21 cellular contexts compared by ENCODE assay signal in genomic region chr7:30973292-30973691, GRCh38. TPM values are rescaled to one million over a fixed set of nuclear protein-coding genes. Genes with fewer than 3 reads are reported as not detected.
DNase-seq lines count a peak whose midpoint lies in the region; ATAC-seq, FAIRE-seq and TF ChIP-seq lines count a peak whose summit lies in the region.
"Had no signal": no experiment of that assay in that cellular context is flagged by ENCODE, and none has a peak within 500 bp of the region (broad histone marks: within the 10 kb centered on the region; RNA-seq: fewer than 3 reads in every experiment).

No MANE protein-coding gene starts in this region.

- in situ Hi-C loops in G401 (cut with HindIII; ENCODE audit: low sequenced_read_pairs) = no loop called here

- no peaks in the 10 kb centered on the region for H3F3A ChIP-seq in SK-N-SH (replicated peaks; ENCODE audit: insufficient read depth)

- intact Hi-C loops in heart right ventricle (cut with DNase I) = loop anchor here in 2 of 10 donors (5.0 kb wide), 2 partner anchors 36 to 231 kb away; no protein-coding TSS in a partner anchor

- H3K27me3 ChIP-seq in SK-N-SH (ENCODE audit: insufficient read depth) = peaks cover 22% of the 10 kb centered on the region; the same call in 1 of the 2 replicates
- no peaks in the 10 kb centered on the region for H3K27me3 ChIP-seq in right atrium auricular region
- peaks cover 0 to 31% (median 0%) of the 10 kb centered on the region in 7 donors for H3K27me3 ChIP-seq in heart right ventricle
- H3K27me3 ChIP-seq in KMS-11 (ENCODE audit: insufficient read depth, low read depth) = no peaks in the 10 kb centered on the region
- H3K27me3 ChIP-seq: BLaER1 had no signal

- H3K9me2 ChIP-seq in SK-N-SH = no peaks in the 10 kb centered on the region

- H3K9ac ChIP-seq in SK-N-SH (no peak overlapping the region), KMS-11 (no peak overlapping the region)
- H3K9ac ChIP-seq: BLaER1 had no signal

- TF ChIP-seq EP300 in SK-N-SH (IDR thresholded peaks at IDR 0.05; ENCODE audit: borderline replicate concordance in 1 of 2, low read depth in 1 of 2, low read length in 1 of 2) = no peak

- H3K36me3 ChIP-seq in SK-N-SH (replicated peaks in 1 of 2; ENCODE audit: control insufficient read depth in 1 of 2, insufficient read depth in 2 of 2, low read length in 1 of 2) (no peaks in the 10 kb centered on the region), right atrium auricular region (no peaks in the 10 kb centered on the region), heart right ventricle (no peaks in the 10 kb centered on the region), KMS-11 (ENCODE audit: insufficient read depth) (no peaks in the 10 kb centered on the region)
- H3K36me3 ChIP-seq: BLaER1 had no signal

- CTCF ChIA-PET in SK-N-SH (lab: Yijun Ruan, JAX) = interaction anchor here (1.3 to 31.8 kb wide), 16 partner anchors 9 to 291 kb away, joined by 3 to 1191 read pairs (median 7); partner anchors contain the start of genes CRHR2 and GHRHR

- no peak overlapping the region for H3K27ac ChIP-seq in SK-N-SH (ENCODE audit: low read depth in 2 of 2, low read length in 1 of 2)
- H3K27ac ChIP-seq in right atrium auricular region = no peak overlapping the region
- H3K27ac ChIP-seq in heart right ventricle = no peak overlapping the region
- H3K27ac ChIP-seq in KMS-11 = peak overlapping the region; percentile 92; the same call in 1 of the 2 replicates
- H3K27ac ChIP-seq: 22Rv1, A549, BLaER1, HL-60 had no signal

- H3K4me3 ChIP-seq in SK-N-SH (ENCODE audit: low read depth in 2 of 2, low read length in 1 of 2) (no peak overlapping the region), right atrium auricular region (no peak overlapping the region), heart right ventricle (no peak overlapping the region), KMS-11 (IDR thresholded peaks at IDR 0.05; ENCODE audit: insufficient read depth, low read depth, low read length) (no peak overlapping the region)
- H3K4me3 ChIP-seq: A549, BLaER1, GM12878 had no signal

- POLR2A ChIA-PET in SK-N-SH (lab: Yijun Ruan, JAX) = no interaction called here

- no peak for TF ChIP-seq RAD21 in SK-N-SH (IDR thresholded peaks at IDR 0.05; ENCODE audit: low read length)

- H4K20me1 ChIP-seq in SK-N-SH (ENCODE audit: insufficient read depth) (no peaks in the 10 kb centered on the region), KMS-11 (ENCODE audit: insufficient read depth) (no peaks in the 10 kb centered on the region)
- H4K20me1 ChIP-seq: BLaER1 had no signal

- no peak for ATAC-seq in SK-N-SH treated with all-trans-retinoic acid at 6 μM for 48 hours
- ATAC-seq in heart right ventricle = no peak
- ATAC-seq in GM21786 (IDR thresholded peaks at IDR 0.05; ENCODE audit: unreplicated experiment) = no peak
- ATAC-seq: A549, GM12878, HCT116 had no signal

- DNase-seq in SK-N-SH = peak; percentile 6
- DNase-seq in right atrium auricular region (ENCODE audit: low spot score) = peak; percentile 16
- DNase-seq in heart right ventricle = no peak
- DNase-seq in urothelium cell line (ENCODE audit: low spot score) = no peak
- DNase-seq in G401 (ENCODE audit: low spot score) = no peak
- DNase-seq: CD4-positive, alpha-beta memory T cell; GOT3; H7; HFFc6 had no signal

- TF ChIP-seq CTCF in SK-N-SH (IDR thresholded peaks at IDR 0.05) (no peak), right atrium auricular region (IDR thresholded peaks at IDR 0.05) (no peak), heart right ventricle (IDR thresholded peaks at IDR 0.05) (no peak), KMS-11 (conservative IDR thresholded peaks at IDR 0.05; ENCODE audit: low read depth, low read length) (no peak)

- H3K9me3 ChIP-seq in SK-N-SH (no peaks in the 10 kb centered on the region), right atrium auricular region (no peaks in the 10 kb centered on the region), heart right ventricle (no peaks in the 10 kb centered on the region)
- H3K9me3 ChIP-seq: A549, BLaER1 had no signal

- peak; percentile 40 for FAIRE-seq in urothelium cell line (lab: Jason Lieb, UNC)
- FAIRE-seq: A549, GM12878, GM18507 had no signal

- whole genome bisulfite sequencing in SK-N-SH (ENCODE audit: low lambda C conversion rate) = 35% methylated on average over 3 of the region's 3 CpGs
- WGBS in heart right ventricle, 2 donors = 86 to 88% methylated on average over 3 of the region's 3 CpGs

- H2AFZ ChIP-seq in SK-N-SH (ENCODE audit: low read depth) (no peak overlapping the region), KMS-11 (ENCODE audit: low read depth) (peak overlapping the region; percentile 90; the same call in 1 of the 2 replicates)

- H3K4me1 ChIP-seq in SK-N-SH (ENCODE audit: control insufficient read depth in 1 of 2, insufficient read depth in 2 of 2, low read depth in 1 of 2, low read length in 1 of 2) = peaks cover 0 to 6% of the 10 kb centered on the region in 2 experiments; a peak in 1 of 4 replicates
- peaks cover 0 to 9% of the 10 kb centered on the region in 2 donors for H3K4me1 ChIP-seq in right atrium auricular region
- H3K4me1 ChIP-seq in heart right ventricle = peaks cover 0 to 16% (median 7%) of the 10 kb centered on the region in 9 donors
- H3K4me1 ChIP-seq in KMS-11 (ENCODE audit: low read depth, poor library complexity, severe bottlenecking) = peaks cover 22% of the 10 kb centered on the region

- H3K4me2 ChIP-seq in SK-N-SH (no peak overlapping the region), KMS-11 (no peak overlapping the region)
- H3K4me2 ChIP-seq: A549, BLaER1 had no signal

- no peaks in the 10 kb centered on the region for H3K79me2 ChIP-seq in SK-N-SH (ENCODE audit: insufficient read depth)
- H3K79me2 ChIP-seq in KMS-11 (ENCODE audit: insufficient read depth, low read depth) = no peaks in the 10 kb centered on the region

TF ChIP-seq in SK-N-SH, 30 proteins besides CTCF, POLR2A, EP300 and RAD21 (continues in another document):
- TF ChIP-seq REST (IDR thresholded peaks at IDR 0.05; ENCODE audit: low read depth, low read length) (no peak), YY1 (IDR thresholded peaks at IDR 0.05; ENCODE audit: low read depth) (no peak), EZH2phosphoT487 (IDR thresholded peaks at IDR 0.05; ENCODE audit: borderline replicate concordance, low read depth) (no peak)

TF ChIP-seq in SK-N-SH treated with all-trans-retinoic acid at 6 μM for 48 hours, 23 proteins besides CTCF, POLR2A, EP300 and RAD21 (continues in another document):
- TF ChIP-seq RARB (CRISPR knock-in tag; IDR thresholded peaks at IDR 0.05) (no peak), PPARA (CRISPR knock-in tag; IDR thresholded peaks at IDR 0.05; ENCODE audit: borderline replicate concordance) (no peak), ZNF565 (CRISPR knock-in tag; conservative IDR thresholded peaks at IDR 0.05; ENCODE audit: low read depth) (no peak), PATZ1 (CRISPR knock-in tag; IDR thresholded peaks at IDR 0.05; ENCODE audit: borderline replicate concordance) (no peak), ARNTL (CRISPR knock-in tag; IDR thresholded peaks at IDR 0.05; ENCODE audit: borderline replicate concordance, low read depth) (no peak), OSR1 (CRISPR knock-in tag; IDR thresholded peaks at IDR 0.05) (no peak), CSDC2 (CRISPR knock-in tag; IDR thresholded peaks at IDR 0.05) (no peak), POU6F1 (CRISPR knock-in tag; IDR thresholded peaks at IDR 0.05; ENCODE audit: borderline replicate concordance, low read depth) (no peak)

RNA-seq across cellular contexts. Expression of gene GHRHR, which starts 9.5 kb away (rescaled TPM):
- not detected in 2 replicates for polyA plus RNA-seq in SK-N-SH (2012; rRNA removed)
- not detected in 2 replicates for polyA plus RNA-seq in SK-N-SH (2012; cell fraction: cytosol; rRNA removed)
- polyA plus RNA-seq in SK-N-SH (2012; cell fraction: nucleus; rRNA removed) = not detected in 2 replicates
- total RNA-seq in right atrium auricular region = not detected
- not detected for total RNA-seq in heart right ventricle
- polyA plus RNA-seq in heart right ventricle = not detected
- total RNA-seq in G401 (2014; rRNA removed; shearing (Covaris generic)) = not detected in 2 replicates
- total RNA-seq: CD4-positive, alpha-beta memory T cell; GM12878; HFFc6; HT1080 had no signal
- polyA plus RNA-seq: A549; CD14-positive monocyte; CD4-positive, alpha-beta memory T cell; GM12878 had no signal

Comparison
In these comparisons a context has a peak if more than half of its experiments do, and no peak if none do; other contexts are left out.
1. DNase-seq: peak in SK-N-SH (single experiment) and right atrium auricular region (single experiment); none in heart right ventricle (0 of 2), urothelium cell line (single experiment) and G401 (single experiment).